Comparison of ENCODE assay signal across 9 cellular contexts in the genomic region with DNA sequence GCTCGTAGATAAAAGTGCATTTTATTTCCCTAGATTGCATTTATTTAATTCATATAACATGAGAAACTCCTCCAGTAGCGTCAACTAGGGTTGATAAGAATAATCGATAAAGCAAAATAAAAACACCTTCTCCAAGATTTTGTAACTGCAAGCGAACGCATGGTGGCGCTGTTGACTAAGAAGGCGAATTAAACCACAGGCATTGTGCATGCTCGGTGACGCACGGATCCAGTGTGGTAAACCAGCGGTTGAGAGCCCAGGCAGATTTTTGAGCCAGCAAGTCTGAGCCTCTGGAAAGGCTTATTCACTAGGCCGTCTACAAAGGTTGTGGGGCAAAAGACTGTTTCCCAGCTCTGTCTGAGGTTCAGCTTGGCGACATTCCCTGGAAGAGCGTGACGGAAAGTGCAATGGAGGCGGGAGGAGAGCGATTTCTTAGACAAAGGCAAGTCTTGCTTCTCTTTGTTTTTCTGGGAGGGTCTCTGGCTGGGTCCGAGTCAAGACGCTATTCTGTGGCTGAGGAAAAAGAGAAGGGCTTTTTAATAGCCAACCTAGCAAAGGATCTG. TPM values are rescaled to one million over a fixed set of nuclear protein-coding genes. Genes with fewer than 3 reads are reported as not detected.
A peak's percentile ranks its signal among the peaks of the same experiment; 100 is the strongest.
DNase-seq lines count a peak whose midpoint lies in the region; ATAC-seq, FAIRE-seq and TF ChIP-seq lines count a peak whose summit lies in the region.
"Had no signal": no experiment of that assay in that cellular context is flagged by ENCODE, and none has a peak within 500 bp of the region (broad histone marks: within the 10 kb centered on the region; RNA-seq: fewer than 3 reads in every experiment).

A gene (plus strand): TSS at position 231 of the 563 bp plus-strand sequence. CDS start 177 bp downstream, at position 408.

- H3K27ac Mint-ChIP-seq in activated CD8-positive, alpha-beta memory T cell treated with anti-CD3 and anti-CD28 coated beads, Interleukin-2, amount 10 ng/mL, durations not matched to agents 7 days and 5 days = no peak within 1 kb of the TSS
- H3K27ac Mint-ChIP-seq: CD4-positive, alpha-beta T cell had no signal

- peaks cover 2% of the 10 kb centered on the region for H3K36me3 Mint-ChIP-seq in activated CD8-positive, alpha-beta memory T cell treated with anti-CD3 and anti-CD28 coated beads, Interleukin-2, amount 10 ng/mL, durations not matched to agents 7 days and 5 days

- TF ChIP-seq CTCF in fibroblast of pulmonary artery (IDR thresholded peaks at IDR 0.05; ENCODE audit: low read length, missing control alignments) (no peak), retinal pigment epithelial cell (conservative IDR thresholded peaks at IDR 0.05; ENCODE audit: low read depth, low read length) (peak; percentile 12)

- peaks cover 3% of the 10 kb centered on the region for H3K4me1 Mint-ChIP-seq in activated CD8-positive, alpha-beta memory T cell treated with anti-CD3 and anti-CD28 coated beads, Interleukin-2, amount 10 ng/mL, durations not matched to agents 7 days and 5 days

- peaks cover 5% of the 10 kb centered on the region for H3K27me3 Mint-ChIP-seq in activated CD8-positive, alpha-beta memory T cell treated with anti-CD3 and anti-CD28 coated beads, Interleukin-2, amount 10 ng/mL, durations not matched to agents 7 days and 5 days

- CTCF ChIA-PET in activated CD8-positive, alpha-beta memory T cell treated with anti-CD3 and anti-CD28 coated beads, Interleukin-2, amount 10 ng/mL, durations not matched to agents 7 days and 5 days (lab: Charles Lee) = no interaction called here

- H3K4me3 Mint-ChIP-seq in activated CD8-positive, alpha-beta memory T cell treated with anti-CD3 and anti-CD28 coated beads, Interleukin-2, amount 10 ng/mL, durations not matched to agents 7 days and 5 days = no peak within 1 kb of the TSS
- H3K4me3 Mint-ChIP-seq: CD4-positive, alpha-beta T cell had no signal

- DNase-seq in activated CD8-positive, alpha-beta memory T cell treated with anti-CD3 and anti-CD28 coated beads, Interleukin-2, amount 10 ng/mL, durations not matched to agents 7 days and 5 days = peak; percentile 47
- no peak for DNase-seq in activated CD8-positive, alpha-beta memory T cell treated with anti-CD3 and anti-CD28 coated beads, Interleukin-2, amount 50 U/mL, for 4 hours
- DNase-seq in SK-MEL-5 (ENCODE audit: low read depth, low spot score) = peak; percentile 66
- peak; percentile 10 for DNase-seq in fibroblast of pulmonary artery (ENCODE audit: low read depth)
- DNase-seq in retinal pigment epithelial cell (ENCODE audit: low read depth) = no peak
- no peak for DNase-seq in GM19239 (ENCODE audit: insufficient read length, low spot score)
- DNase-seq in NCI-H128 (lab: John Stamatoyannopoulos, UW; ENCODE audit: unreplicated experiment) = no peak

- in situ Hi-C loops in SK-MEL-5 (cut with HindIII; ENCODE audit: low pct_unique_long_range_greater_than_20kb, low sequenced_read_pairs) = no loop called here

- peaks cover 14% of the 10 kb centered on the region for H3K9me3 Mint-ChIP-seq in activated CD8-positive, alpha-beta memory T cell treated with anti-CD3 and anti-CD28 coated beads, Interleukin-2, amount 10 ng/mL, durations not matched to agents 7 days and 5 days (ENCODE audit: low read depth)

- H3K4me3 ChIP-seq in fibroblast of pulmonary artery (replicated peaks; ENCODE audit: low read depth, low read length) = no peak within 1 kb of the TSS
- H3K4me3 ChIP-seq in retinal pigment epithelial cell (ENCODE audit: low read length) = no peak within 1 kb of the TSS

- ATAC-seq in activated CD8-positive, alpha-beta memory T cell treated with anti-CD3 and anti-CD28 coated beads, Interleukin-2, amount 10 ng/mL, durations not matched to agents 7 days and 5 days = no peak
- ATAC-seq in GM18861 (IDR thresholded peaks at IDR 0.05; ENCODE audit: unreplicated experiment) = no peak

- FAIRE-seq in GM19239 (lab: Jason Lieb, UNC) = no peak

RNA-seq across cellular contexts. Expression of the gene that starts here (rescaled TPM):
- total RNA-seq in activated CD8-positive, alpha-beta memory T cell treated with anti-CD3 and anti-CD28 coated beads, Interleukin-2, amount 10 ng/mL, durations not matched to agents 7 days and 5 days = not detected
- 0.13 and 0.21 TPM in 2 replicates for total RNA-seq in SK-MEL-5 (2014; rRNA removed; shearing (Covaris generic))
- 0.11 and 0.32 TPM in 2 replicates for polyA plus RNA-seq in SK-MEL-5 (2015; cell fraction: cytosol; rRNA removed)
- polyA plus RNA-seq in SK-MEL-5 (2015; cell fraction: nucleus; rRNA removed) = 0.33 and 0.44 TPM in 2 replicates
- total RNA-seq: CD4-positive, alpha-beta T cell had no signal

Comparison
In these comparisons a context has a peak if more than half of its experiments do, and no peak if none do; other contexts are left out.
1. Peak in DNase-seq in activated CD8-positive, alpha-beta memory T cell treated with anti-CD3 and anti-CD28 coated beads, Interleukin-2, amount 10 ng/mL, durations not matched to agents 7 days and 5 days; RNA of the gene not detected or under 1 TPM.
2. Peak in DNase-seq in SK-MEL-5; RNA of the gene not detected or under 1 TPM.